1 cellular context compared by ENCODE assay signal in genomic region chr11:93053864-93054263, GRCh38.
TF ChIP-seq lines count a peak whose summit lies in the region.

No MANE protein-coding gene starts in this region.

TF ChIP-seq in HEK293, 187 proteins besides CTCF, POLR2A, EP300 and RAD21 (continued from another document):
- TF ChIP-seq, protein P1, sequence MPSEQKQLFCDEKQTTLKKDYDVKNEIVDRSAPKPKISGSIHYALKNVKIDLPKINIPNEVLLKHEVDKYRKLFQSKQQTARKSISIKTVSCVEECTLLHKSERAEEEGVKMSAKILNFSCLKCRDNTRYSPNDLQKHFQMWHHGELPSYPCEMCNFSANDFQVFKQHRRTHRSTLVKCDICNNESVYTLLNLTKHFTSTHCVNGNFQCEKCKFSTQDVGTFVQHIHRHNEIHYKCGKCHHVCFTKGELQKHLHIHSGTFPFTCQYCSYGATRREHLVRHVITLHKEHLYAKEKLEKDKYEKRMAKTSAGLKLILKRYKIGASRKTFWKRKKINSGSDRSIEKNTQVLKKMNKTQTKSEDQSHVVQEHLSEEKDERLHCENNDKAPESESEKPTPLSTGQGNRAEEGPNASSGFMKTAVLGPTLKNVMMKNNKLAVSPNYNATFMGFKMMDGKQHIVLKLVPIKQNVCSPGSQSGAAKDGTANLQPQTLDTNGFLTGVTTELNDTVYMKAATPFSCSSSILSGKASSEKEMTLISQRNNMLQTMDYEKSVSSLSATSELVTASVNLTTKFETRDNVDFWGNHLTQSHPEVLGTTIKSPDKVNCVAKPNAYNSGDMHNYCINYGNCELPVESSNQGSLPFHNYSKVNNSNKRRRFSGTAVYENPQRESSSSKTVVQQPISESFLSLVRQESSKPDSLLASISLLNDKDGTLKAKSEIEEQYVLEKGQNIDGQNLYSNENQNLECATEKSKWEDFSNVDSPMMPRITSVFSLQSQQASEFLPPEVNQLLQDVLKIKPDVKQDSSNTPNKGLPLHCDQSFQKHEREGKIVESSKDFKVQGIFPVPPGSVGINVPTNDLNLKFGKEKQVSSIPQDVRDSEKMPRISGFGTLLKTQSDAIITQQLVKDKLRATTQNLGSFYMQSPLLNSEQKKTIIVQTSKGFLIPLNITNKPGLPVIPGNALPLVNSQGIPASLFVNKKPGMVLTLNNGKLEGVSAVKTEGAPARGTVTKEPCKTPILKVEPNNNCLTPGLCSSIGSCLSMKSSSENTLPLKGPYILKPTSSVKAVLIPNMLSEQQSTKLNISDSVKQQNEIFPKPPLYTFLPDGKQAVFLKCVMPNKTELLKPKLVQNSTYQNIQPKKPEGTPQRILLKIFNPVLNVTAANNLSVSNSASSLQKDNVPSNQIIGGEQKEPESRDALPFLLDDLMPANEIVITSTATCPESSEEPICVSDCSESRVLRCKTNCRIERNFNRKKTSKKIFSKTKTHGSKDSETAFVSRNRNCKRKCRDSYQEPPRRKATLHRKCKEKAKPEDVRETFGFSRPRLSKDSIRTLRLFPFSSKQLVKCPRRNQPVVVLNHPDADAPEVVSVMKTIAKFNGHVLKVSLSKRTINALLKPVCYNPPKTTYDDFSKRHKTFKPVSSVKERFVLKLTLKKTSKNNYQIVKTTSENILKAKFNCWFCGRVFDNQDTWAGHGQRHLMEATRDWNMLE (tag by site-specific recombination; conservative IDR thresholded peaks at IDR 0.05; ENCODE audit: low read depth) = peak; percentile 77
- TF ChIP-seq, protein P2, sequence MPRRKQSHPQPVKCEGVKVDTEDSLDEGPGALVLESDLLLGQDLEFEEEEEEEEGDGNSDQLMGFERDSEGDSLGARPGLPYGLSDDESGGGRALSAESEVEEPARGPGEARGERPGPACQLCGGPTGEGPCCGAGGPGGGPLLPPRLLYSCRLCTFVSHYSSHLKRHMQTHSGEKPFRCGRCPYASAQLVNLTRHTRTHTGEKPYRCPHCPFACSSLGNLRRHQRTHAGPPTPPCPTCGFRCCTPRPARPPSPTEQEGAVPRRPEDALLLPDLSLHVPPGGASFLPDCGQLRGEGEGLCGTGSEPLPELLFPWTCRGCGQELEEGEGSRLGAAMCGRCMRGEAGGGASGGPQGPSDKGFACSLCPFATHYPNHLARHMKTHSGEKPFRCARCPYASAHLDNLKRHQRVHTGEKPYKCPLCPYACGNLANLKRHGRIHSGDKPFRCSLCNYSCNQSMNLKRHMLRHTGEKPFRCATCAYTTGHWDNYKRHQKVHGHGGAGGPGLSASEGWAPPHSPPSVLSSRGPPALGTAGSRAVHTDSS (tag by site-specific recombination; IDR thresholded peaks at IDR 0.05) = no peak
- TF ChIP-seq ZNF561 (tag by site-specific recombination; IDR thresholded peaks at IDR 0.05; ENCODE audit: borderline replicate concordance) = no peak
- TF ChIP-seq ZNF394 (tag by site-specific recombination; IDR thresholded peaks at IDR 0.05; ENCODE audit: borderline replicate concordance) = peak; percentile 70; the same call in 1 of the 2 replicates
- peak; percentile 29; the same call in 1 of the 2 replicates for TF ChIP-seq ZNF140 (tag by site-specific recombination; IDR thresholded peaks at IDR 0.05)
- TF ChIP-seq, protein P3, sequence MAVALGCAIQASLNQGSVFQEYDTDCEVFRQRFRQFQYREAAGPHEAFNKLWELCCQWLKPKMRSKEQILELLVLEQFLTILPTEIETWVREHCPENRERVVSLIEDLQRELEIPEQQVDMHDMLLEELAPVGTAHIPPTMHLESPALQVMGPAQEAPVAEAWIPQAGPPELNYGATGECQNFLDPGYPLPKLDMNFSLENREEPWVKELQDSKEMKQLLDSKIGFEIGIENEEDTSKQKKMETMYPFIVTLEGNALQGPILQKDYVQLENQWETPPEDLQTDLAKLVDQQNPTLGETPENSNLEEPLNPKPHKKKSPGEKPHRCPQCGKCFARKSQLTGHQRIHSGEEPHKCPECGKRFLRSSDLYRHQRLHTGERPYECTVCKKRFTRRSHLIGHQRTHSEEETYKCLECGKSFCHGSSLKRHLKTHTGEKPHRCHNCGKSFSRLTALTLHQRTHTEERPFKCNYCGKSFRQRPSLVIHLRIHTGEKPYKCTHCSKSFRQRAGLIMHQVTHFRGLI (tag by site-specific recombination; IDR thresholded peaks at IDR 0.05) = no peak
- 0 out of 2 replicates have a peak, but pooled peaks have one; percentile 47 for TF ChIP-seq ZNF623 (tag by site-specific recombination; IDR thresholded peaks at IDR 0.05)
- no peak for TF ChIP-seq ZNF510 (tag by site-specific recombination; IDR thresholded peaks at IDR 0.05; ENCODE audit: insufficient replicate concordance)
- TF ChIP-seq, protein P4, sequence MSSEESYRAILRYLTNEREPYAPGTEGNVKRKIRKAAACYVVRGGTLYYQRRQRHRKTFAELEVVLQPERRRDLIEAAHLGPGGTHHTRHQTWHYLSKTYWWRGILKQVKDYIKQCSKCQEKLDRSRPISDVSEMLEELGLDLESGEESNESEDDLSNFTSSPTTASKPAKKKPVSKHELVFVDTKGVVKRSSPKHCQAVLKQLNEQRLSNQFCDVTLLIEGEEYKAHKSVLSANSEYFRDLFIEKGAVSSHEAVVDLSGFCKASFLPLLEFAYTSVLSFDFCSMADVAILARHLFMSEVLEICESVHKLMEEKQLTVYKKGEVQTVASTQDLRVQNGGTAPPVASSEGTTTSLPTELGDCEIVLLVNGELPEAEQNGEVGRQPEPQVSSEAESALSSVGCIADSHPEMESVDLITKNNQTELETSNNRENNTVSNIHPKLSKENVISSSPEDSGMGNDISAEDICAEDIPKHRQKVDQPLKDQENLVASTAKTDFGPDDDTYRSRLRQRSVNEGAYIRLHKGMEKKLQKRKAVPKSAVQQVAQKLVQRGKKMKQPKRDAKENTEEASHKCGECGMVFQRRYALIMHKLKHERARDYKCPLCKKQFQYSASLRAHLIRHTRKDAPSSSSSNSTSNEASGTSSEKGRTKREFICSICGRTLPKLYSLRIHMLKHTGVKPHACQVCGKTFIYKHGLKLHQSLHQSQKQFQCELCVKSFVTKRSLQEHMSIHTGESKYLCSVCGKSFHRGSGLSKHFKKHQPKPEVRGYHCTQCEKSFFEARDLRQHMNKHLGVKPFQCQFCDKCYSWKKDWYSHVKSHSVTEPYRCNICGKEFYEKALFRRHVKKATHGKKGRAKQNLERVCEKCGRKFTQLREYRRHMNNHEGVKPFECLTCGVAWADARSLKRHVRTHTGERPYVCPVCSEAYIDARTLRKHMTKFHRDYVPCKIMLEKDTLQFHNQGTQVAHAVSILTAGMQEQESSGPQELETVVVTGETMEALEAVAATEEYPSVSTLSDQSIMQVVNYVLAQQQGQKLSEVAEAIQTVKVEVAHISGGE (tag by site-specific recombination; conservative IDR thresholded peaks at IDR 0.05; ENCODE audit: low read depth) = peak; percentile 57; the same call in 1 of the 2 replicates
- TF ChIP-seq ZBTB8A (tag by site-specific recombination; IDR thresholded peaks at IDR 0.05) = peak; percentile 35; the same call in 1 of the 2 replicates
- TF ChIP-seq ZNF280C (tag by site-specific recombination; IDR thresholded peaks at IDR 0.05) = no peak
- no peak for TF ChIP-seq ZBTB1 (tag by site-specific recombination; IDR thresholded peaks at IDR 0.05)
- no peak for TF ChIP-seq ZNF692 (tag by site-specific recombination; IDR thresholded peaks at IDR 0.05)
- no peak for TF ChIP-seq ZNF48 (tag by site-specific recombination; IDR thresholded peaks at IDR 0.05)
